ENCODE assay signal across 25 cellular contexts in genomic region chr14:104471114-104471513, GRCh38.
"Had no signal": no experiment of that assay in that cellular context is flagged by ENCODE, and none has a peak within 500 bp of the region (broad histone marks: within the 10 kb centered on the region; RNA-seq: fewer than 3 reads in every experiment).

No MANE protein-coding gene starts in this region.

- H3K4me2 ChIP-seq: hepatocyte had no signal

- H3K4me3 Mint-ChIP-seq: dendritic cell treated with granulocyte-macrophage colony-stimulating factor and Interleukin-4, amounts not matched to agents 40 ng/mL and 50 ng/mL, for 4 days; immature natural killer cell; naive thymus-derived CD4-positive, alpha-beta T cell had no signal

- H3K27ac Mint-ChIP-seq: dendritic cell treated with granulocyte-macrophage colony-stimulating factor and Interleukin-4, amounts not matched to agents 40 ng/mL and 50 ng/mL, for 4 days; immature natural killer cell had no signal

- H2AFZ ChIP-seq: hepatocyte had no signal

- DNase-seq: colonic mucosa; cortex of kidney; dorsolateral prefrontal cortex; effector CD4-positive, alpha-beta T cell; effector memory CD4-positive, alpha-beta T cell; erythroblast; foreskin keratinocyte; heart left ventricle; hypothalamus; immature natural killer cell; islet precursor cell; kidney; kidney glomerular epithelial cell; left colon; left ventricle myocardium superior; mesenchymal stem cell; midbrain; naive thymus-derived CD4-positive, alpha-beta T cell had no signal

- H3K9me3 Mint-ChIP-seq: dendritic cell treated with granulocyte-macrophage colony-stimulating factor and Interleukin-4, amounts not matched to agents 40 ng/mL and 50 ng/mL, for 4 days; immature natural killer cell; naive thymus-derived CD4-positive, alpha-beta T cell had no signal

- H3K36me3 ChIP-seq: colonic mucosa, gastroesophageal sphincter, heart left ventricle, lower lobe of right lung had no signal

- H3K27ac ChIP-seq: colonic mucosa, dorsolateral prefrontal cortex, epithelial cell of prostate, foreskin keratinocyte, gastroesophageal sphincter, heart left ventricle, hepatocyte, lower lobe of right lung had no signal

- ATAC-seq: esophagus mucosa, foreskin keratinocyte, gastroesophageal sphincter, heart left ventricle, left colon, left lobe of liver, left ventricle myocardium superior, lower lobe of right lung had no signal

- H3K4me3 ChIP-seq: colonic mucosa, dorsolateral prefrontal cortex, gastroesophageal sphincter, heart left ventricle, hepatocyte, lower lobe of right lung had no signal

- H3K4me1 ChIP-seq: colonic mucosa, foreskin keratinocyte, gastroesophageal sphincter, heart left ventricle, lower lobe of right lung had no signal

- H3K36me3 Mint-ChIP-seq: immature natural killer cell; naive thymus-derived CD4-positive, alpha-beta T cell had no signal

- H3K9me3 ChIP-seq: colonic mucosa, gastroesophageal sphincter, heart left ventricle, lower lobe of right lung had no signal

- H3K27me3 Mint-ChIP-seq: dendritic cell treated with granulocyte-macrophage colony-stimulating factor and Interleukin-4, amounts not matched to agents 40 ng/mL and 50 ng/mL, for 4 days had no signal

- H3K27me3 ChIP-seq: colonic mucosa, foreskin keratinocyte, hepatocyte had no signal

- H3K4me1 Mint-ChIP-seq: immature natural killer cell had no signal
